ENCODE assay signal across 9 cellular contexts in genomic region chr6:156056085-156056484, GRCh38.
"Had no signal": no experiment of that assay in that cellular context is flagged by ENCODE, and none has a peak within 500 bp of the region (broad histone marks: within the 10 kb centered on the region; RNA-seq: fewer than 3 reads in every experiment).

No MANE protein-coding gene starts in this region.

- DNase-seq: GM23248, GOT3, H7, H9, HCEC 1CT, HFFc6 had no signal

- H3K4me3 ChIP-seq: GM23248, GM23338, HAP-1 had no signal

- H3K4me1 ChIP-seq: HAP-1 had no signal

- H2AFZ ChIP-seq: GM23248, GM23338 had no signal

- H3K9me3 ChIP-seq: HAP-1 had no signal

- H3K36me3 ChIP-seq: HAP-1 had no signal

- H3K9ac ChIP-seq: GM23248 had no signal

- H3K4me2 ChIP-seq: GM23338 had no signal

- H3K4me3 Mint-ChIP-seq: GM23338, H9, HFFc6 had no signal

- H3K27ac ChIP-seq: GM23248 had no signal

- H3K27ac Mint-ChIP-seq: GM23338, H9, HFFc6 had no signal

- H3K9me3 Mint-ChIP-seq: HFFc6 had no signal

- ATAC-seq: GM23338, HCT116 had no signal
